In the genomic region with DNA sequence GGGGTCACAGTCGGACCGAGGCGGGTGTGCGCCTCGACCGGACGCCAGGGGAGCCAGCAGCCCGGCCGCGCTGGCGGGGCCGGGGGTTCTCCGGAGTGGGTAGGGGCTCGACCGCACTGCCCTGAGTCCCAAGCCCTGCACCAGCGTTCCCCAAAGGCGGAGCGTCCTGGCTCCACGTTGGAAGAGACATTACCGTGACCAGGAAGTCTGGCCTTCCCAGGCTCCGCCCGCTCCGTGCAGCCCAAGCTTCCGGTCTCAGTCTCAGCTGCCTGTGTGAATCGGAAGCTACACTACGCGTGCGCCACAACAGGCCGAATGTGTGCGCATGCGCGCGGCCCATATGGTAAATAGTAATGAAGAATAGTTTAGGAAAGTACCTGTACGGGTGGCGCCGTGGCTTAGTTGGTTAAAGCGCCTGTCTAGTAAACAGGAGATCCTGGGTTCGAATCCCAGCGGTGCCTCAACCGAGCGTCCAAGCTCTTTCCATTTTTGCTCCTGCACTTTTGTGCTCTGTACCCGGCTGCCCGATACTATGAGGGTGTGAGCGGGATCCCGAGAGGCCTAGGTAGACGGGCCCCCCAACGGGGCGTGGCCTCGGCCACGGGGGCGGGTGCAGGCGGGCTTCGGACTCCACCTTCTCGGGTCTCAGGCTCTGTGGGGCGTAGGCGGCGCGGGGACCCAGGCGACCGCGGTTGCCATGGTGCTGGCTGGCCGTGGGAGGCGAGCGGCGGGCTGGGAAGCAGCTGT, we compare ENCODE assay signal across 8 cellular contexts. TPM values are rescaled to one million over a fixed set of nuclear protein-coding genes. Genes with fewer than 3 reads are reported as not detected.
DNase-seq lines count a peak whose midpoint lies in the region; FAIRE-seq and TF ChIP-seq lines count a peak whose summit lies in the region.

No MANE protein-coding gene starts in this region.

- H3K36me3 ChIP-seq in ES-I3 (ENCODE audit: insufficient read depth, low read length) (no peaks in the 10 kb centered on the region), Loucy (ENCODE audit: insufficient read depth, low read length) (no peaks in the 10 kb centered on the region), stomach smooth muscle (ENCODE audit: control insufficient read depth in 2 of 2, insufficient read depth in 2 of 2, low read length in 2 of 2) (no peaks in the 10 kb centered on the region)

- peaks cover 6% of the 10 kb centered on the region; the same call in 1 of the 2 replicates for H3K4me1 ChIP-seq in ES-I3 (ENCODE audit: insufficient read depth, low read length)
- H3K4me1 ChIP-seq in Loucy (ENCODE audit: insufficient read depth, low read length, poor library complexity, severe bottlenecking), result peaks cover 27% of the 10 kb centered on the region
- H3K4me1 ChIP-seq in stomach smooth muscle (ENCODE audit: control insufficient read depth, insufficient read depth, low read length), result peaks cover 28% of the 10 kb centered on the region

- FAIRE-seq in H54 (lab: Jason Lieb, UNC), result peak; percentile 86

- peaks cover 6% of the 10 kb centered on the region for H3K36me3 Mint-ChIP-seq in neural crest cell (ENCODE audit: low read depth)

- DNase-seq in H54 (ENCODE audit: insufficient read length, low spot score) (peak; percentile 99), activated gamma-delta T cell (lab: John Stamatoyannopoulos, UW) (peak; percentile 84), foreskin fibroblast (peak; percentile 99 to 100), neural crest cell (ENCODE audit: low read depth, low spot score) (peak; percentile 98)

- H3K4me3 Mint-ChIP-seq in neural crest cell, result peak overlapping the region; percentile 97

- H3K4me1 Mint-ChIP-seq in neural crest cell, result peaks cover 39% of the 10 kb centered on the region

- TF ChIP-seq POLR2A in H54 (IDR thresholded peaks at IDR 0.05; ENCODE audit: low read depth, low read length) (peak; percentile 99), Raji (IDR thresholded peaks at IDR 0.05; ENCODE audit: insufficient read depth, low read depth, low read length) (peak; percentile 99)

- peaks cover 14% of the 10 kb centered on the region for H3K27me3 Mint-ChIP-seq in neural crest cell (ENCODE audit: low read depth)

- peak overlapping the region; percentile 95 for H3K4me2 ChIP-seq in Loucy (ENCODE audit: low read depth, low read length, poor library complexity, severe bottlenecking)

- no peaks in the 10 kb centered on the region for H3F3A ChIP-seq in Loucy (ENCODE audit: low read depth)

- peak overlapping the region; percentile 91 for H2AFZ ChIP-seq in Loucy (ENCODE audit: low read length)

- no peaks in the 10 kb centered on the region for H4K20me1 ChIP-seq in Loucy (ENCODE audit: insufficient read depth, low read length, poor library complexity, severe bottlenecking)

- H3K27me3 ChIP-seq in Loucy (ENCODE audit: insufficient read depth, low read length, poor library complexity, severe bottlenecking), result no peaks in the 10 kb centered on the region
- H3K27me3 ChIP-seq in stomach smooth muscle (ENCODE audit: control insufficient read depth in 1 of 2, insufficient read depth in 2 of 2, low read length in 2 of 2), result no peaks in the 10 kb centered on the region

- peaks cover 16% of the 10 kb centered on the region; the same call in 1 of the 2 replicates for H3K79me2 ChIP-seq in Loucy (ENCODE audit: insufficient read depth, low read length)

- peaks cover 4% of the 10 kb centered on the region for H3K9me3 Mint-ChIP-seq in neural crest cell

- no peaks in the 10 kb centered on the region for H3K9me2 ChIP-seq in Loucy (replicated peaks; ENCODE audit: low read depth, low read length)

- peak overlapping the region; percentile 37 for H3K27ac Mint-ChIP-seq in neural crest cell (ENCODE audit: unreplicated experiment)

- H3K9ac ChIP-seq in ES-I3 (ENCODE audit: low read depth, low read length) (peak overlapping the region; percentile 92), Loucy (ENCODE audit: low read depth, low read length, poor library complexity, severe bottlenecking) (peak overlapping the region; percentile 94), stomach smooth muscle (ENCODE audit: low read length in 2 of 2) (peak overlapping the region; percentile 87 to 96)

- H3K27ac ChIP-seq in stomach smooth muscle (ENCODE audit: low read length), result peak overlapping the region; percentile 93

- H3K9me3 ChIP-seq in ES-I3 (ENCODE audit: control insufficient read depth, insufficient read depth, low read length) (no peaks in the 10 kb centered on the region), Loucy (ENCODE audit: insufficient read depth, low read depth, low read length) (no peaks in the 10 kb centered on the region), stomach smooth muscle (ENCODE audit: control insufficient read depth in 2 of 2, low read length in 2 of 2) (no peaks in the 10 kb centered on the region)

- H3K4me3 ChIP-seq in Loucy (ENCODE audit: low read length, poor library complexity, severe bottlenecking) (peak overlapping the region; percentile 91), foreskin fibroblast (ENCODE audit: low read depth in 1 of 2, low read length in 2 of 2) (peak overlapping the region; percentile 80 to 85), stomach smooth muscle (ENCODE audit: low read length in 2 of 2) (peak overlapping the region; percentile 92 to 96)

- 0 out of 2 replicates have a peak, but pooled peaks have one; percentile 18 for TF ChIP-seq CTCF in Loucy (conservative IDR thresholded peaks at IDR 0.05; ENCODE audit: low read length)
- TF ChIP-seq CTCF in foreskin fibroblast (IDR thresholded peaks at IDR 0.05; ENCODE audit: low read depth, low read length), result no peak
- peak; percentile 38 for TF ChIP-seq CTCF in neural crest cell (conservative IDR thresholded peaks at IDR 0.05)

RNA-seq across cellular contexts. Expression of a gene that starts 17.3 kb away (rescaled TPM):
- total RNA-seq in neural crest cell, result 79.6 and 85.6 TPM in 2 replicates

RNA-seq across cellular contexts. Expression of a gene that starts 44.9 kb away (rescaled TPM):
- total RNA-seq in neural crest cell, result not detected in 2 replicates

RNA-seq across cellular contexts. Expression of a gene that starts 48.8 kb away (rescaled TPM):
- total RNA-seq in neural crest cell, result 0.96 and 1.4 TPM in 2 replicates

Comparison
In these comparisons a context has a peak if more than half of its experiments do, and no peak if none do; other contexts are left out.
1. Peak in every context shown above with its lines: DNase-seq, H3K4me3 ChIP-seq and H3K27ac ChIP-seq.